ENCODE assay signal across 15 cellular contexts in the genomic region with DNA sequence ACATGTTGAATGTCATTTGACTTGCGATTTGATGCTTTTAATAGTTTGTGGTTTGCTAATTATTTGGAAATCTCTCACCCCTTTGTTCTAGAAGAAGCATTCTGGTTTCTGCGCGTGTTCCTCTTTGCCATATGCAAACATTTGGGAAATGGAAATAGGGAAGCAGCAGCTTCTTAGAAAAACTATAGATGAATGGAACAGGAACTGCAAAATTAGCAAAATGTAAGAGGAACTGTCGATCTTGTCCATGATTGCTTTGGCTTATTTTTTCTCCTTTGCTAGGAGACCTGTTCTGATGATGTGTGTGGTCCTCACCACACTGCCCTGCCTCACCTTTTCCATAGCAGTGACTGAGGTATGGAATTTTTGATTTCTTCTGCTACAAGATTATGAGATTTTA. TPM values are rescaled to one million over a fixed set of nuclear protein-coding genes. Genes with fewer than 3 reads are reported as not detected.
"Had no signal": no experiment of that assay in that cellular context is flagged by ENCODE, and none has a peak within 500 bp of the region (broad histone marks: within the 10 kb centered on the region; RNA-seq: fewer than 3 reads in every experiment).

No MANE protein-coding gene starts in this region.

- H3K27me3 ChIP-seq: gastroesophageal sphincter, tibial artery, vagina had no signal

- H3K27ac ChIP-seq: gastroesophageal sphincter, tibial artery, vagina had no signal

- H3K36me3 ChIP-seq: gastroesophageal sphincter, tibial artery, vagina had no signal

- H3K4me1 ChIP-seq: gastroesophageal sphincter, tibial artery, vagina had no signal

- DNase-seq: activated CD4-positive, alpha-beta T cell treated with anti-CD3 and anti-CD28 coated beads, Interleukin-2, amount 50 U/mL, for 4 hours; activated CD4-positive, CD25-positive, alpha-beta regulatory T cell treated with anti-CD3 and anti-CD28 coated beads, Interleukin-2, amount 50 U/mL, for 72 hours; activated effector memory CD4-positive, alpha-beta T cell treated with anti-CD3 and anti-CD28 coated beads, Interleukin-2, amount 50 U/mL, for 16 hours; activated T-cell treated with anti-CD3 and anti-CD28 coated beads, Interleukin-2, amount 50 U/mL, for 4 hours; cerebellar nuclear complex; dermis blood vessel endothelial cell; naive B cell; right cardiac atrium; tibial artery had no signal

- H3K4me3 ChIP-seq: gastroesophageal sphincter, smooth muscle cell, tibial artery, vagina had no signal

- ATAC-seq: activated T-cell treated with anti-CD3 and anti-CD28 coated beads, Interleukin-2, amount 50 U/mL, for 4 hours; gastroesophageal sphincter; right cardiac atrium; stimulated activated effector memory CD8-positive, alpha-beta T cell treated with anti-CD3 and anti-CD28 coated beads, Interleukin-12 subunit alpha, Interleukin-12 subunit beta, amount 100 ng/mL, for 72 hours had no signal

- H3K9me3 ChIP-seq: tibial artery, vagina had no signal

RNA-seq across cellular contexts. Expression of a gene that starts 19.0 kb away (rescaled TPM):
- total RNA-seq: vagina had no signal

RNA-seq across cellular contexts. Expression of a gene that starts 38.1 kb away (rescaled TPM):
- total RNA-seq: epithelial cell of proximal tubule, mesothelial cell of epicardium, smooth muscle cell had no signal
